In the genomic region with DNA sequence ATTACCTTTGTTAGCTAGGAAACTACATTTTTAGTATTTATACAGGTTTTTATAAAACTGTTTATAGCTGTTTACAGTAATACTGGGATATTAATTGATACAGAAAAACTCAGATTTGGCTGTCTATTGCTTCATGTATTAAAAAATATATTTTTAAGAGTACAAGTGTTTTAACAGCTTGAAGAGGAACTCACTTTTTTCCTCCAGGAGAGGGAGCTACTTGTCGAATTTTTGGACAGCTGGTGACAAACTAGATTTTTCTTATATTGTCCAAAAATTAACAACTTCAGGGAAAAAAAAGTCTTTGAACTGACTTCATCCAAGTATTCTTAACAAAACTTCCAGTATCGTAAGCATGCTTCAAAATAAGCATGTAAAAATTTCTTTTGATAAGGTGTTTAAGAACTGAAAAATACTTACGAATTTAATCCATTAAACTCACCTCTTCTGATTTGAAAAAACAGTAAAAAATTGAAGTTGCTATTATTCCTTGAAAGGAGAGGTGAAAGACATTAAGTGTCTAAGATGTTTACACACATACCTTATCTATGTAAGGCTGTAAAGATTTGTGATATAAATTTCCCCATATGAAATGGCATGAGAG, we compare ENCODE assay signal across 8 cellular contexts. TPM values are rescaled to one million over a fixed set of nuclear protein-coding genes. Genes with fewer than 3 reads are reported as not detected.
DNase-seq lines count a peak whose midpoint lies in the region; TF ChIP-seq lines count a peak whose summit lies in the region.

No MANE protein-coding gene starts in this region.

- peak; percentile 59 for DNase-seq in DMS53 (lab: John Stamatoyannopoulos, UW)
- DNase-seq in DMS53 treated with DMSO at 0.1 percent for 48 hours (lab: John Stamatoyannopoulos, UW; ENCODE audit: unreplicated experiment): no peak
- peak in 2 of 3 experiments; percentile 5 to 58 for DNase-seq in NCI-H1417 (lab: John Stamatoyannopoulos, UW)
- DNase-seq in amniotic stem cell (lab: John Stamatoyannopoulos, UW): peak; percentile 35
- DNase-seq in kidney glomerular epithelial cell (lab: John Stamatoyannopoulos, UW): peak; percentile 49
- DNase-seq in type B pancreatic cell (ENCODE audit: extremely low spot score, unreplicated experiment): no peak
- DNase-seq in NCI-H2107 treated with DMSO at 0.1 percent for 48 hours (lab: John Stamatoyannopoulos, UW; ENCODE audit: unreplicated experiment): no peak
- no peak for DNase-seq in posterior cingulate gyrus

- H3K36me3 Mint-ChIP-seq in type B pancreatic cell: peaks cover 3% of the 10 kb centered on the region

- H3K9me3 Mint-ChIP-seq in type B pancreatic cell: no peaks in the 10 kb centered on the region

- H3K4me1 Mint-ChIP-seq in type B pancreatic cell (ENCODE audit: unreplicated experiment): peaks cover 12% of the 10 kb centered on the region

- no peak overlapping the region for H3K27ac Mint-ChIP-seq in type B pancreatic cell

- intact Hi-C loops in posterior cingulate gyrus (cut with DNase I): no loop called here

- peak overlapping the region; percentile 94 for H3K4me3 Mint-ChIP-seq in type B pancreatic cell

- TF ChIP-seq CTCF in type B pancreatic cell (conservative IDR thresholded peaks at IDR 0.05): peak; percentile 81

- peaks cover 3% of the 10 kb centered on the region for H3K27me3 Mint-ChIP-seq in type B pancreatic cell

RNA-seq across cellular contexts. Expression of a gene that starts 4.0 kb away (rescaled TPM):
- total RNA-seq in type B pancreatic cell (ENCODE audit: low replicate concordance): 30.3 and 32.1 TPM in 2 replicates

Comparison
In these comparisons a context has a peak if more than half of its experiments do, and no peak if none do; other contexts are left out.
1. DNase-seq: peak in DMS53 (single experiment), NCI-H1417 (2 of 3), amniotic stem cell (single experiment) and kidney glomerular epithelial cell (single experiment); none in DMS53 treated with DMSO at 0.1 percent for 48 hours (single experiment), type B pancreatic cell (single experiment), NCI-H2107 treated with DMSO at 0.1 percent for 48 hours (single experiment) and posterior cingulate gyrus (0 of 10).